Comparison of ENCODE assay signal across 20 cellular contexts in genomic region chr5:96649251-96649937, GRCh38. TPM values are rescaled to one million over a fixed set of nuclear protein-coding genes. Genes with fewer than 3 reads are reported as not detected.
A peak's percentile ranks its signal among the peaks of the same experiment; 100 is the strongest.
DNase-seq lines count a peak whose midpoint lies in the region; ATAC-seq and TF ChIP-seq lines count a peak whose summit lies in the region.
"Had no signal": no experiment of that assay in that cellular context is flagged by ENCODE, and none has a peak within 500 bp of the region (broad histone marks: within the 10 kb centered on the region; RNA-seq: fewer than 3 reads in every experiment).

No MANE protein-coding gene starts in this region.

- no peaks in the 10 kb centered on the region for H3K79me2 ChIP-seq in GM23338 (replicated peaks; ENCODE audit: insufficient read depth)

- ATAC-seq in naive thymus-derived CD4-positive, alpha-beta T cell: peak; percentile 34
- ATAC-seq in GM23338: no peak
- ATAC-seq: CD8-positive, alpha-beta T cell had no signal

- no peak for DNase-seq in CD14-positive monocyte (ENCODE audit: low spot score)
- DNase-seq in NCI-H69 (lab: John Stamatoyannopoulos, UW): peak; percentile 28
- DNase-seq in fibroblast of mammary gland (ENCODE audit: low read depth): peak; percentile 40
- DNase-seq in naive thymus-derived CD4-positive, alpha-beta T cell: no peak
- no peak for DNase-seq in NCI-H748 treated with DMSO at 0.1 percent for 48 hours (lab: John Stamatoyannopoulos, UW)
- no peak for DNase-seq in NCI-H1694 (lab: John Stamatoyannopoulos, UW)
- DNase-seq in OCI-M2 (lab: John Stamatoyannopoulos, UW; ENCODE audit: unreplicated experiment): no peak
- no peak for DNase-seq in GM23338 (ENCODE audit: low spot score)
- DNase-seq: activated CD8-positive, alpha-beta memory T cell treated with anti-CD3 and anti-CD28 coated beads, Interleukin-2, amount 10 ng/mL, durations not matched to agents 7 days and 5 days; CD8-positive, alpha-beta T cell; DMS79 treated with DMSO at 0.1 percent for 48 hours; erythroblast; MM.1S; NCI-H2029; NCI-H510A treated with DMSO at 0.1 percent for 48 hours; Peyer's patch; stimulated activated naive CD4-positive, alpha-beta T cell treated with Interleukin-2 at 50 U/mL for 16 hours had no signal

- H3K9me2 ChIP-seq in GM23338 (ENCODE audit: insufficient read depth): no peaks in the 10 kb centered on the region

- H3K9me3 Mint-ChIP-seq in CD14-positive monocyte (peaks cover 0 to 3% (median 0%) of the 10 kb centered on the region in 7 donors), GM23338 (no peaks in the 10 kb centered on the region)
- H3K9me3 Mint-ChIP-seq in naive thymus-derived CD4-positive, alpha-beta T cell: no peaks in the 10 kb centered on the region
- H3K9me3 Mint-ChIP-seq: activated T-helper 2 cell treated with anti-CD3 and anti-CD28 coated beads, Interferon-gamma antibody, Interleukin-2, Interleukin-4, amounts not matched to agents 10 μg/mL and 5 μg/mL and 100 μg/mL, durations not matched to agents 14 hours and 24 hours and 36 hours; CD8-positive, alpha-beta T cell; IgD-negative memory B cell had no signal

- H3K27ac Mint-ChIP-seq in CD14-positive monocyte (peak overlapping the region; percentile 83 to 97 (median 90)), GM23338 (no peak overlapping the region)
- H3K27ac Mint-ChIP-seq in naive thymus-derived CD4-positive, alpha-beta T cell: no peak overlapping the region
- H3K27ac Mint-ChIP-seq: activated CD8-positive, alpha-beta memory T cell treated with anti-CD3 and anti-CD28 coated beads, Interleukin-2, amount 10 ng/mL, durations not matched to agents 7 days and 5 days; activated T-helper 2 cell treated with anti-CD3 and anti-CD28 coated beads, Interferon-gamma antibody, Interleukin-2, Interleukin-4, amounts not matched to agents 10 μg/mL and 5 μg/mL and 100 μg/mL, durations not matched to agents 14 hours and 24 hours and 36 hours; CD8-positive, alpha-beta T cell; IgD-negative memory B cell had no signal

- H3K4me1 Mint-ChIP-seq in CD14-positive monocyte (peaks cover 65% of the 10 kb centered on the region), GM23338 (peaks cover 17% of the 10 kb centered on the region)
- peaks cover 0 to 7% (median 0%) of the 10 kb centered on the region in 7 donors for H3K4me1 Mint-ChIP-seq in naive thymus-derived CD4-positive, alpha-beta T cell

- H4K20me1 ChIP-seq in GM23338 (replicated peaks; ENCODE audit: insufficient read depth): no peaks in the 10 kb centered on the region

- H3K27me3 Mint-ChIP-seq in CD14-positive monocyte (ENCODE audit: low read depth in 3 of 3) (peaks cover 0 to 4% (median 0%) of the 10 kb centered on the region in 3 donors), GM23338 (ENCODE audit: insufficient read depth, low read depth, poor library complexity) (peaks cover 2% of the 10 kb centered on the region)
- H3K27me3 Mint-ChIP-seq in naive thymus-derived CD4-positive, alpha-beta T cell: peaks cover 4 to 57% (median 14%) of the 10 kb centered on the region in 5 donors

- intact Hi-C loops in CD14-positive monocyte (cut with micrococcal nuclease): no loop called here
- intact Hi-C loops in naive thymus-derived CD4-positive, alpha-beta T cell (cut with micrococcal nuclease): no loop called here

- H3K4me2 ChIP-seq in GM23338: no peak overlapping the region

- CTCF ChIA-PET in naive thymus-derived CD4-positive, alpha-beta T cell (lab: Charles Lee): interaction anchor here (0.7 kb wide), 2 partner anchors 14 to 249 kb away, joined by 5 read pairs; no protein-coding TSS in a partner anchor

- H3K27me3 ChIP-seq in naive thymus-derived CD4-positive, alpha-beta T cell (ENCODE audit: control insufficient read depth in 2 of 2, insufficient read depth in 2 of 2, low read length in 2 of 2): no peaks in the 10 kb centered on the region
- no peaks in the 10 kb centered on the region for H3K27me3 ChIP-seq in GM23338 (ENCODE audit: insufficient read depth)
- H3K27me3 ChIP-seq: Peyer's patch, tibial nerve had no signal

- no peak overlapping the region for H3K27ac ChIP-seq in naive thymus-derived CD4-positive, alpha-beta T cell (ENCODE audit: low read depth, low read length)
- H3K27ac ChIP-seq in GM23338 (ENCODE audit: low read depth): no peak overlapping the region
- H3K27ac ChIP-seq: tibial nerve had no signal

- H3F3A ChIP-seq in GM23338 (replicated peaks; ENCODE audit: low read depth): no peaks in the 10 kb centered on the region

- no peak overlapping the region for H2AFZ ChIP-seq in GM23338

- H3K4me3 Mint-ChIP-seq in CD14-positive monocyte (peak overlapping the region in 1 of 2 donors; percentile 61), GM23338 (no peak overlapping the region)
- H3K4me3 Mint-ChIP-seq in naive thymus-derived CD4-positive, alpha-beta T cell: no peak overlapping the region
- H3K4me3 Mint-ChIP-seq: activated CD8-positive, alpha-beta memory T cell treated with anti-CD3 and anti-CD28 coated beads, Interleukin-2, amount 10 ng/mL, durations not matched to agents 7 days and 5 days; CD8-positive, alpha-beta T cell; IgD-negative memory B cell had no signal

- H3K36me3 ChIP-seq in naive thymus-derived CD4-positive, alpha-beta T cell (ENCODE audit: control insufficient read depth in 2 of 3, insufficient read depth in 3 of 3, low read length in 3 of 3): no peaks in the 10 kb centered on the region
- H3K36me3 ChIP-seq in GM23338 (ENCODE audit: insufficient read depth): no peaks in the 10 kb centered on the region
- H3K36me3 ChIP-seq: Peyer's patch, tibial nerve had no signal

- H3K4me1 ChIP-seq in naive thymus-derived CD4-positive, alpha-beta T cell (ENCODE audit: control insufficient read depth in 2 of 2, insufficient read depth in 2 of 2, low read length in 2 of 2): no peaks in the 10 kb centered on the region
- H3K4me1 ChIP-seq in GM23338 (ENCODE audit: insufficient read depth): peaks cover 3% of the 10 kb centered on the region; the same call in 1 of the 2 replicates

- H3K36me3 Mint-ChIP-seq in CD14-positive monocyte (no peaks in the 10 kb centered on the region), GM23338 (ENCODE audit: low read depth) (no peaks in the 10 kb centered on the region)
- peaks cover 0 to 2% (median 0%) of the 10 kb centered on the region in 5 donors for H3K36me3 Mint-ChIP-seq in naive thymus-derived CD4-positive, alpha-beta T cell
- H3K36me3 Mint-ChIP-seq: CD8-positive, alpha-beta T cell had no signal

- TF ChIP-seq CTCF in CD14-positive monocyte (IDR thresholded peaks at IDR 0.05): no peak
- no peak for TF ChIP-seq CTCF in fibroblast of mammary gland (conservative IDR thresholded peaks at IDR 0.05; ENCODE audit: control insufficient read depth, insufficient read depth, low read depth, low read length)
- no peak for TF ChIP-seq CTCF in GM23338 (conservative IDR thresholded peaks at IDR 0.05; ENCODE audit: low read depth in 2 of 2)

- no peaks in the 10 kb centered on the region for H3K9me3 ChIP-seq in naive thymus-derived CD4-positive, alpha-beta T cell (ENCODE audit: control insufficient read depth in 2 of 3, low read length in 3 of 3)
- H3K9me3 ChIP-seq: Peyer's patch, tibial nerve had no signal

- POLR2A ChIA-PET in naive thymus-derived CD4-positive, alpha-beta T cell (lab: Charles Lee): no interaction called here

- H3K4me3 ChIP-seq in fibroblast of mammary gland (ENCODE audit: control insufficient read depth, low read depth, low read length): no peak overlapping the region
- H3K4me3 ChIP-seq in naive thymus-derived CD4-positive, alpha-beta T cell (ENCODE audit: low read length): no peak overlapping the region
- no peak overlapping the region for H3K4me3 ChIP-seq in GM23338
- H3K4me3 ChIP-seq: Peyer's patch, tibial nerve had no signal

TF ChIP-seq in GM23338, 12 proteins besides CTCF, POLR2A, EP300 and RAD21:
- TF ChIP-seq NANOG (IDR thresholded peaks at IDR 0.05; ENCODE audit: borderline replicate concordance) (no peak), CREB1 (CRISPR knock-in tag; IDR thresholded peaks at IDR 0.05; ENCODE audit: low read depth) (no peak)

RNA-seq across cellular contexts. Expression of gene CAST, which starts 12.8 kb away (rescaled TPM):
- polyA plus RNA-seq in CD14-positive monocyte (10 to 100 TPM; 49.6 to 76.8 TPM), GM23338 (2016; fragmentation: Nextera tagmentation; extraction: Ambion mirVana) (53.0 and 57.7 TPM in 2 replicates)
- 100 to 1,000 TPM; 112 to 298 (median 185) TPM for total RNA-seq in naive thymus-derived CD4-positive, alpha-beta T cell
- 10 to 100 TPM; 31.1 to 43.8 TPM for polyA plus RNA-seq in naive thymus-derived CD4-positive, alpha-beta T cell
- total RNA-seq in GM23338 (2014; rRNA removed; shearing (Covaris generic)): 26.4 and 37.9 TPM in 2 replicates

Comparison
In these comparisons a context has a peak if more than half of its experiments do, and no peak if none do; other contexts are left out.
1. DNase-seq: peak in NCI-H69 (single experiment) and fibroblast of mammary gland (single experiment); none in CD14-positive monocyte (single experiment), naive thymus-derived CD4-positive, alpha-beta T cell (0 of 9), NCI-H748 treated with DMSO at 0.1 percent for 48 hours (single experiment), NCI-H1694 (single experiment), OCI-M2 (single experiment) and GM23338 (single experiment).
2. H3K27ac Mint-ChIP-seq: peak in CD14-positive monocyte (7 of 7); none in naive thymus-derived CD4-positive, alpha-beta T cell (0 of 9) and GM23338 (single experiment).